Comparison of ENCODE assay signal across 1 cellular context in the genomic region with DNA sequence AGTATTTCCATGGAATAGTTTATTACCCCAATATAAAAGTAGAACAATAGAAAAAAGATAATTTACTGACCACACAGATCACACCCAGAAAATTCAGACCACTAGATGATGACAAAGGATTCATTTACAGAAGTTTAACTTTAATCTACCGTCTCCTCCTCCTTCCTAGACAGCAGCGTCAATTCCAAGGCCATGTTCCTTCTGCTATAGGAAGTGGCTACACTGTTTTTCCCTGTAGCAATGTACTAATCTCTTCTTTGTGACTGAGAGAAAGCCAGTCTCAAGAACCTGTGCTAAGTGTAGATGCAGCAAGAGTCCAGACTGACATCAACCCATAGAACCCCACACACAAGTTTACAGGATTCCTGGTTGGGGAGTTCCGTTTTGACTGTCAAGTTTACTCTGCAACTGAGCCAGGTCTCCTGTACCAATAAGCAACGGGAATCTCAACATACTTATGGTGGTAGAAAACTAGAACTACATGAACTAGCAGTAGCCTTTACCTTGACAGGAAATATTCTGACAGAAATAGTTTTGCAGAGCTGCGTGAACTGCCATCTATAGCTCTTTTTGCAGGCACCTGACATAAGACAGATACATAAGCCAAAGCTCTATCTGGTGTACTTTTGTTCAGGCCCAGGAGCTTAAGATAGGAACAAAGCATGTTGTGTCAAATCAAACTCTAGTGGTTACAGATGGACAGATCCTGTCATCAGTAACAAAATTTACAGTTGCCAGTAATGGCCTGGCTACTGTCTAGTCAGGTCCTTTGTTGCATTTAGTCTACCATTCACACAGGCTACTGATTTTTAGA.
TF ChIP-seq lines count a peak whose summit lies in the region.

No MANE protein-coding gene starts in this region.

TF ChIP-seq in K562, 482 proteins besides CTCF, POLR2A, EP300 and RAD21 (continued from another document):
- TF ChIP-seq, protein P1, sequence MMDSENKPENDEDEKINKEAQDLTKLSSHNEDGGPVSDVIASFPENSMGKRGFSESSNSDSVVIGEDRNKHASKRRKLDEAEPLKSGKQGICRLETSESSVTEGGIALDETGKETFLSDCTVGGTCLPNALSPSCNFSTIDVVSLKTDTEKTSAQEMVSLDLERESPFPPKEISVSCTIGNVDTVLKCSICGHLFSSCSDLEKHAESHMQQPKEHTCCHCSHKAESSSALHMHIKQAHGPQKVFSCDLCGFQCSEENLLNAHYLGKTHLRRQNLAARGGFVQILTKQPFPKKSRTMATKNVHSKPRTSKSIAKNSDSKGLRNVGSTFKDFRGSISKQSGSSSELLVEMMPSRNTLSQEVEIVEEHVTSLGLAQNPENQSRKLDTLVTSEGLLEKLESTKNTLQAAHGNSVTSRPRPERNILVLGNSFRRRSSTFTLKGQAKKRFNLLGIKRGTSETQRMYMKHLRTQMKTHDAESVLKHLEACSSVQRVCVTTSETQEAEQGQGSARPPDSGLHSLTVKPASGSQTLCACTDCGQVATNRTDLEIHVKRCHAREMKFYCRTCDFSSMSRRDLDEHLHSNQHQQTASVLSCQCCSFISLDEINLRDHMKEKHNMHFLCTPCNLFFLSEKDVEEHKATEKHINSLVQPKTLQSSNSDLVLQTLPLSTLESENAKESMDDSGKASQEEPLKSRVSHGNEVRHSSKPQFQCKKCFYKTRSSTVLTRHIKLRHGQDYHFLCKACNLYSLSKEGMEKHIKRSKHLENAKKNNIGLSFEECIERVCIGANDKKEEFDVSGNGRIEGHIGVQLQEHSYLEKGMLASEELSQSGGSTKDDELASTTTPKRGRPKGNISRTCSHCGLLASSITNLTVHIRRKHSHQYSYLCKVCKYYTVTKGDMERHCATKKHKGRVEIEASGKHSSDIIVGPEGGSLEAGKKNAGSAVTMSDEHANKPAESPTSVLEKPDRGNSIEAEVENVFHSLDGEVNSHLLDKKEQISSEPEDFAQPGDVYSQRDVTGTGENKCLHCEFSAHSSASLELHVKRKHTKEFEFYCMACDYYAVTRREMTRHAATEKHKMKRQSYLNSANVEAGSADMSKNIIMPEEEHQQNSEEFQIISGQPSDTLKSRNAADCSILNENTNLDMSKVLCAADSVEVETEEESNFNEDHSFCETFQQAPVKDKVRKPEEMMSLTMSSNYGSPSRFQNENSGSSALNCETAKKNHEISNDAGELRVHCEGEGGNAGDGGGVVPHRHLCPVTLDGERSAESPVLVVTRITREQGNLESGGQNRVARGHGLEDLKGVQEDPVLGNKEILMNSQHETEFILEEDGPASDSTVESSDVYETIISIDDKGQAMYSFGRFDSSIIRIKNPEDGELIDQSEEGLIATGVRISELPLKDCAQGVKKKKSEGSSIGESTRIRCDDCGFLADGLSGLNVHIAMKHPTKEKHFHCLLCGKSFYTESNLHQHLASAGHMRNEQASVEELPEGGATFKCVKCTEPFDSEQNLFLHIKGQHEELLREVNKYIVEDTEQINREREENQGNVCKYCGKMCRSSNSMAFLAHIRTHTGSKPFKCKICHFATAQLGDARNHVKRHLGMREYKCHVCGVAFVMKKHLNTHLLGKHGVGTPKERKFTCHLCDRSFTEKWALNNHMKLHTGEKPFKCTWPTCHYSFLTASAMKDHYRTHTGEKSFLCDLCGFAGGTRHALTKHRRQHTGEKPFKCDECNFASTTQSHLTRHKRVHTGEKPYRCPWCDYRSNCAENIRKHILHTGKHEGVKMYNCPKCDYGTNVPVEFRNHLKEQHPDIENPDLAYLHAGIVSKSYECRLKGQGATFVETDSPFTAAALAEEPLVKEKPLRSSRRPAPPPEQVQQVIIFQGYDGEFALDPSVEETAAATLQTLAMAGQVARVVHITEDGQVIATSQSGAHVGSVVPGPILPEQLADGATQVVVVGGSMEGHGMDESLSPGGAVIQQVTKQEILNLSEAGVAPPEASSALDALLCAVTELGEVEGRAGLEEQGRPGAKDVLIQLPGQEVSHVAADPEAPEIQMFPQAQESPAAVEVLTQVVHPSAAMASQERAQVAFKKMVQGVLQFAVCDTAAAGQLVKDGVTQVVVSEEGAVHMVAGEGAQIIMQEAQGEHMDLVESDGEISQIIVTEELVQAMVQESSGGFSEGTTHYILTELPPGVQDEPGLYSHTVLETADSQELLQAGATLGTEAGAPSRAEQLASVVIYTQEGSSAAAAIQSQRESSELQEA (IDR thresholded peaks at IDR 0.05; ENCODE audit: low read depth) = no peak
- TF ChIP-seq PURB (CRISPR knock-in tag; IDR thresholded peaks at IDR 0.05; ENCODE audit: low read depth) = no peak
- TF ChIP-seq SP2 (IDR thresholded peaks at IDR 0.05; ENCODE audit: extremely low read depth, low read depth, low read length, poor library complexity, severe bottlenecking) = no peak
- no peak for TF ChIP-seq ATF7 (IDR thresholded peaks at IDR 0.05)
- TF ChIP-seq CBFA2T3 (IDR thresholded peaks at IDR 0.05) = peak; percentile 66
- TF ChIP-seq, protein P2, sequence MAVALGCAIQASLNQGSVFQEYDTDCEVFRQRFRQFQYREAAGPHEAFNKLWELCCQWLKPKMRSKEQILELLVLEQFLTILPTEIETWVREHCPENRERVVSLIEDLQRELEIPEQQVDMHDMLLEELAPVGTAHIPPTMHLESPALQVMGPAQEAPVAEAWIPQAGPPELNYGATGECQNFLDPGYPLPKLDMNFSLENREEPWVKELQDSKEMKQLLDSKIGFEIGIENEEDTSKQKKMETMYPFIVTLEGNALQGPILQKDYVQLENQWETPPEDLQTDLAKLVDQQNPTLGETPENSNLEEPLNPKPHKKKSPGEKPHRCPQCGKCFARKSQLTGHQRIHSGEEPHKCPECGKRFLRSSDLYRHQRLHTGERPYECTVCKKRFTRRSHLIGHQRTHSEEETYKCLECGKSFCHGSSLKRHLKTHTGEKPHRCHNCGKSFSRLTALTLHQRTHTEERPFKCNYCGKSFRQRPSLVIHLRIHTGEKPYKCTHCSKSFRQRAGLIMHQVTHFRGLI (CRISPR knock-in tag; IDR thresholded peaks at IDR 0.05) = no peak
- no peak for TF ChIP-seq KDM5B (IDR thresholded peaks at IDR 0.05; ENCODE audit: insufficient replicate concordance, low read depth, low read length)
- no peak for TF ChIP-seq RBFOX2 (IDR thresholded peaks at IDR 0.05; ENCODE audit: low read depth, low read length)
- TF ChIP-seq FOSL1 (tag; conservative IDR thresholded peaks at IDR 0.05) = no peak
- TF ChIP-seq, protein P3, sequence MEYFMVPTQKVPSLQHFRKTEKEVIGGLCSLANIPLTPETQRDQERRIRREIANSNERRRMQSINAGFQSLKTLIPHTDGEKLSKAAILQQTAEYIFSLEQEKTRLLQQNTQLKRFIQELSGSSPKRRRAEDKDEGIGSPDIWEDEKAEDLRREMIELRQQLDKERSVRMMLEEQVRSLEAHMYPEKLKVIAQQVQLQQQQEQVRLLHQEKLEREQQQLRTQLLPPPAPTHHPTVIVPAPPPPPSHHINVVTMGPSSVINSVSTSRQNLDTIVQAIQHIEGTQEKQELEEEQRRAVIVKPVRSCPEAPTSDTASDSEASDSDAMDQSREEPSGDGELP (CRISPR knock-in tag; IDR thresholded peaks at IDR 0.05; ENCODE audit: borderline replicate concordance) = no peak
- no peak for TF ChIP-seq NBN (IDR thresholded peaks at IDR 0.05; ENCODE audit: low read depth)
- no peak for TF ChIP-seq ZNF717 (CRISPR knock-in tag; IDR thresholded peaks at IDR 0.05)
- TF ChIP-seq, protein P4, sequence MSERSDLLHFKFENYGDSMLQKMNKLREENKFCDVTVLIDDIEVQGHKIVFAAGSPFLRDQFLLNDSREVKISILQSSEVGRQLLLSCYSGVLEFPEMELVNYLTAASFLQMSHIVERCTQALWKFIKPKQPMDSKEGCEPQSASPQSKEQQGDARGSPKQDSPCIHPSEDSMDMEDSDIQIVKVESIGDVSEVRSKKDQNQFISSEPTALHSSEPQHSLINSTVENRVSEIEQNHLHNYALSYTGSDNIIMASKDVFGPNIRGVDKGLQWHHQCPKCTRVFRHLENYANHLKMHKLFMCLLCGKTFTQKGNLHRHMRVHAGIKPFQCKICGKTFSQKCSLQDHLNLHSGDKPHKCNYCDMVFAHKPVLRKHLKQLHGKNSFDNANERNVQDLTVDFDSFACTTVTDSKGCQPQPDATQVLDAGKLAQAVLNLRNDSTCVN (CRISPR knock-in tag; IDR thresholded peaks at IDR 0.05) = no peak
- no peak for TF ChIP-seq CREM (IDR thresholded peaks at IDR 0.05; ENCODE audit: low read depth)
- TF ChIP-seq TCF7 (IDR thresholded peaks at IDR 0.05; ENCODE audit: borderline replicate concordance) = no peak
- TF ChIP-seq RBM14 (IDR thresholded peaks at IDR 0.05; ENCODE audit: borderline replicate concordance, insufficient read depth, low read depth, low read length) = no peak
- TF ChIP-seq PCBP2 (IDR thresholded peaks at IDR 0.05; ENCODE audit: low read depth, low read length, poor library complexity, severe bottlenecking) = no peak
- no peak for TF ChIP-seq ZNF766 (CRISPR knock-in tag; conservative IDR thresholded peaks at IDR 0.05)
- TF ChIP-seq BRD9 (IDR thresholded peaks at IDR 0.05; ENCODE audit: low read depth, partially characterized antibody) = no peak
- peak; percentile 84 for TF ChIP-seq SOX6 (IDR thresholded peaks at IDR 0.05)
- TF ChIP-seq ARID1B (IDR thresholded peaks at IDR 0.05) = peak; percentile 45
- peak; percentile 85 for TF ChIP-seq SMAD4 (CRISPR knock-in tag; conservative IDR thresholded peaks at IDR 0.05)
- no peak for TF ChIP-seq HNRNPH1 (optimal IDR thresholded peaks at IDR 0.05; ENCODE audit: low read depth, low read length)
- no peak for TF ChIP-seq NR3C1 (CRISPR knock-in tag; IDR thresholded peaks at IDR 0.05)
- peak; percentile 90; the same call in 1 of the 2 replicates for TF ChIP-seq MECOM (CRISPR knock-in tag; IDR thresholded peaks at IDR 0.05)
